Comparison of ENCODE assay signal across 1 cellular context in genomic region chr17:35900280-35900679, GRCh38.
TF ChIP-seq lines count a peak whose summit lies in the region.

No MANE protein-coding gene starts in this region.

TF ChIP-seq in WTC11, 78 proteins besides CTCF, POLR2A, EP300 and RAD21:
- TF ChIP-seq TP53 (CRISPR knock-in tag; IDR thresholded peaks at IDR 0.05) (no peak), ZNF219 (CRISPR knock-in tag; IDR thresholded peaks at IDR 0.05; ENCODE audit: borderline replicate concordance) (no peak), MLX (CRISPR knock-in tag; IDR thresholded peaks at IDR 0.05) (no peak), ZNF138 (CRISPR knock-in tag; conservative IDR thresholded peaks at IDR 0.05) (no peak), RORB (CRISPR knock-in tag; IDR thresholded peaks at IDR 0.05) (no peak), GABPB1 (CRISPR knock-in tag; IDR thresholded peaks at IDR 0.05) (no peak), NFE2L1 (CRISPR knock-in tag; IDR thresholded peaks at IDR 0.05) (no peak), HMGA2 (CRISPR knock-in tag; IDR thresholded peaks at IDR 0.05) (no peak), AR (CRISPR knock-in tag; IDR thresholded peaks at IDR 0.05) (no peak), JAZF1 (CRISPR knock-in tag; IDR thresholded peaks at IDR 0.05) (no peak), CREB1 (CRISPR knock-in tag; IDR thresholded peaks at IDR 0.05) (no peak), AFF4 (CRISPR knock-in tag; IDR thresholded peaks at IDR 0.05; ENCODE audit: borderline replicate concordance) (no peak), GTF2I (CRISPR knock-in tag; conservative IDR thresholded peaks at IDR 0.05) (no peak)
- TF ChIP-seq, protein P1, sequence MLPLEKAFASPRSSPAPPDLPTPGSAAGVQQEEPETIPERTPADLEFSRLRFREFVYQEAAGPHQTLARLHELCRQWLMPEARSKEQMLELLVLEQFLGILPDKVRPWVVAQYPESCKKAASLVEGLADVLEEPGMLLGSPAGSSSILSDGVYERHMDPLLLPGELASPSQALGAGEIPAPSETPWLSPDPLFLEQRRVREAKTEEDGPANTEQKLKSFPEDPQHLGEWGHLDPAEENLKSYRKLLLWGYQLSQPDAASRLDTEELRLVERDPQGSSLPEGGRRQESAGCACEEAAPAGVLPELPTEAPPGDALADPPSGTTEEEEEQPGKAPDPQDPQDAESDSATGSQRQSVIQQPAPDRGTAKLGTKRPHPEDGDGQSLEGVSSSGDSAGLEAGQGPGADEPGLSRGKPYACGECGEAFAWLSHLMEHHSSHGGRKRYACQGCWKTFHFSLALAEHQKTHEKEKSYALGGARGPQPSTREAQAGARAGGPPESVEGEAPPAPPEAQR (CRISPR knock-in tag; IDR thresholded peaks at IDR 0.05): no peak
- TF ChIP-seq, protein P2, sequence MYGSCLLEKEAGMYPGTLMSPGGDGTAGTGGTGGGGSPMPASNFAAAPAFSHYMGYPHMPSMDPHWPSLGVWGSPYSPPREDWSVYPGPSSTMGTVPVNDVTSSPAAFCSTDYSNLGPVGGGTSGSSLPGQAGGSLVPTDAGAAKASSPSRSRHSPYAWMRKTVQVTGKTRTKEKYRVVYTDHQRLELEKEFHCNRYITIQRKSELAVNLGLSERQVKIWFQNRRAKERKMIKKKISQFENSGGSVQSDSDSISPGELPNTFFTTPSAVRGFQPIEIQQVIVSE (CRISPR knock-in tag; IDR thresholded peaks at IDR 0.05; ENCODE audit: borderline replicate concordance): no peak
- TF ChIP-seq, protein P3, sequence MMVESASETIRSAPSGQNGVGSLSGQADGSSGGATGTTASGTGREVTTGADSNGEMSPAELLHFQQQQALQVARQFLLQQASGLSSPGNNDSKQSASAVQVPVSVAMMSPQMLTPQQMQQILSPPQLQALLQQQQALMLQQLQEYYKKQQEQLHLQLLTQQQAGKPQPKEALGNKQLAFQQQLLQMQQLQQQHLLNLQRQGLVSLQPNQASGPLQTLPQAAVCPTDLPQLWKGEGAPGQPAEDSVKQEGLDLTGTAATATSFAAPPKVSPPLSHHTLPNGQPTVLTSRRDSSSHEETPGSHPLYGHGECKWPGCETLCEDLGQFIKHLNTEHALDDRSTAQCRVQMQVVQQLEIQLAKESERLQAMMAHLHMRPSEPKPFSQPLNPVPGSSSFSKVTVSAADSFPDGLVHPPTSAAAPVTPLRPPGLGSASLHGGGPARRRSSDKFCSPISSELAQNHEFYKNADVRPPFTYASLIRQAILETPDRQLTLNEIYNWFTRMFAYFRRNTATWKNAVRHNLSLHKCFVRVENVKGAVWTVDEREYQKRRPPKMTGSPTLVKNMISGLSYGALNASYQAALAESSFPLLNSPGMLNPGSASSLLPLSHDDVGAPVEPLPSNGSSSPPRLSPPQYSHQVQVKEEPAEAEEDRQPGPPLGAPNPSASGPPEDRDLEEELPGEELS (CRISPR knock-in tag; IDR thresholded peaks at IDR 0.05): no peak
TF ChIP-seq in WTC11: peak in this region for 0.
